In genomic region chr9:91100878-91101450, GRCh38 we compare ENCODE assay signal across 8 cellular contexts.
A peak's percentile ranks its signal among the peaks of the same experiment; 100 is the strongest.
DNase-seq lines count a peak whose midpoint lies in the region.

No MANE protein-coding gene starts in this region.

- H3K27ac ChIP-seq in layer of hippocampus (ENCODE audit: low read depth, low read length) (peak overlapping the region; percentile 27), Karpas-422 (ENCODE audit: low read length) (no peak overlapping the region)

- no peaks in the 10 kb centered on the region for H3K9me2 ChIP-seq in Karpas-422 (replicated peaks; ENCODE audit: insufficient read depth, low read length)

- H3K27me3 ChIP-seq in adipocyte (replicated peaks; ENCODE audit: control insufficient read depth, insufficient read depth, low read length) (no peaks in the 10 kb centered on the region), layer of hippocampus (ENCODE audit: control insufficient read depth, insufficient read depth, low read length) (no peaks in the 10 kb centered on the region), Karpas-422 (ENCODE audit: low read length) (no peaks in the 10 kb centered on the region)

- no peaks in the 10 kb centered on the region for H4K20me1 ChIP-seq in Karpas-422 (ENCODE audit: insufficient read depth, low read depth, low read length)

- H3K4me3 ChIP-seq in adipocyte (ENCODE audit: low read length) (peak overlapping the region; percentile 25), Karpas-422 (ENCODE audit: low read length) (no peak overlapping the region)

- H2AFZ ChIP-seq in Karpas-422 (ENCODE audit: low read length) = no peak overlapping the region

- DNase-seq in NCI-H146 (lab: John Stamatoyannopoulos, UW) (peak; percentile 32), NCI-H146 treated with DMSO at 0.1 percent for 48 hours (lab: John Stamatoyannopoulos, UW; ENCODE audit: unreplicated experiment) (no peak), adipocyte (ENCODE audit: low read depth) (no peak), stromal cell of bone marrow (ENCODE audit: low read depth) (peak; percentile 29), LoVo (ENCODE audit: low spot score) (no peak), Karpas-422 (no peak), NCI-H774 (lab: John Stamatoyannopoulos, UW) (no peak)

- no peak overlapping the region for H3K4me2 ChIP-seq in Karpas-422 (ENCODE audit: low read depth, low read length, poor library complexity, severe bottlenecking)

- no peaks in the 10 kb centered on the region for H3K79me2 ChIP-seq in Karpas-422 (ENCODE audit: low read length)

- H3K36me3 ChIP-seq in adipocyte (ENCODE audit: control insufficient read depth, insufficient read depth, low read length, severe bottlenecking) = no peaks in the 10 kb centered on the region
- no peaks in the 10 kb centered on the region for H3K36me3 ChIP-seq in Karpas-422 (ENCODE audit: insufficient read depth, low read length)

- H3K9me3 ChIP-seq in adipocyte (ENCODE audit: control insufficient read depth, low read length) (no peaks in the 10 kb centered on the region), Karpas-422 (ENCODE audit: low read length) (no peaks in the 10 kb centered on the region)

- H3K9ac ChIP-seq in adipocyte (ENCODE audit: low read length) (peak overlapping the region; percentile 62), Karpas-422 (ENCODE audit: low read length) (no peak overlapping the region)

- H3K4me1 ChIP-seq in adipocyte (ENCODE audit: control insufficient read depth, insufficient read depth, low read length) (peaks cover 24% of the 10 kb centered on the region), Karpas-422 (ENCODE audit: low read length) (no peaks in the 10 kb centered on the region)

Comparison
In these comparisons a context has a peak if more than half of its experiments do, and no peak if none do; other contexts are left out.
1. DNase-seq: peak in NCI-H146 (single experiment) and stromal cell of bone marrow (single experiment); none in NCI-H146 treated with DMSO at 0.1 percent for 48 hours (single experiment), adipocyte (single experiment), LoVo (single experiment), Karpas-422 (single experiment) and NCI-H774 (single experiment).